19 cellular contexts compared by ENCODE assay signal in genomic region chr3:43369404-43370345, GRCh38.
DNase-seq lines count a peak whose midpoint lies in the region; ATAC-seq and TF ChIP-seq lines count a peak whose summit lies in the region.
"Had no signal": no experiment of that assay in that cellular context is flagged by ENCODE, and none has a peak within 500 bp of the region (broad histone marks: within the 10 kb centered on the region; RNA-seq: fewer than 3 reads in every experiment).

No MANE protein-coding gene starts in this region.

- H3K4ac ChIP-seq in IMR-90 (ENCODE audit: low read depth, low read length) = no peak overlapping the region

- no peak overlapping the region for H2BK120ac ChIP-seq in IMR-90 (ENCODE audit: low read depth, low read length)

- no peak overlapping the region for H2AK9ac ChIP-seq in IMR-90 (replicated peaks; ENCODE audit: low read depth, low read length, poor library complexity)

- H3K14ac ChIP-seq in IMR-90 (replicated peaks; ENCODE audit: low read depth, low read length) = no peak overlapping the region

- no peaks in the 10 kb centered on the region for H3K36me3 Mint-ChIP-seq in T-helper 17 cell (ENCODE audit: low read depth)

- POLR2A ChIA-PET in IMR-90 (lab: Charles Lee; ENCODE audit: unreplicated experiment) = no interaction called here

- H3K36me3 ChIP-seq in IMR-90 (ENCODE audit: control insufficient read depth, insufficient read depth, low read length) (peaks cover 10% of the 10 kb centered on the region; the same call in 1 of the 2 replicates), lung (ENCODE audit: control insufficient read depth in 2 of 2, insufficient read depth in 2 of 2, low read length in 2 of 2) (peaks cover 0 to 7% of the 10 kb centered on the region in 2 donors), GM23248 (ENCODE audit: low read depth) (no peaks in the 10 kb centered on the region)

- H2AK5ac ChIP-seq in IMR-90 (ENCODE audit: low read depth, low read length) = no peak overlapping the region

- in situ Hi-C loops in IMR-90 (cut with MboI; ENCODE audit: low sequenced_read_pairs) = no loop called here
- in situ Hi-C loops in GM23248 (cut with MboI) = no loop called here

- WGBS in IMR-90 (ENCODE audit: extremely low coverage in 2 of 2, insufficient read length in 1 of 2), 2 experiments = 100% methylated on average over 3 of the region's 10 CpGs; no CpG with 5 or more reads in 1 of the 2 experiments
- 53 to 74% methylated on average over 10 of the region's 10 CpGs for WGBS in lung, 2 donors
- 96% methylated on average over 10 of the region's 10 CpGs for WGBS in GM23248 (ENCODE audit: low coverage in 1 of 2, low lambda C conversion rate in 2 of 2, missing lambda C conversion rate in 2 of 2), 2 experiments

- no peaks in the 10 kb centered on the region for H3K27me3 Mint-ChIP-seq in T-helper 17 cell
- H3K27me3 Mint-ChIP-seq: activated CD4-positive, alpha-beta memory T cell treated with anti-CD3 and anti-CD28 coated beads, Interleukin-2, amount 10 ng/mL, durations not matched to agents 7 days and 5 days had no signal

- H3F3A ChIP-seq in GM23248 (ENCODE audit: insufficient read depth) = no peaks in the 10 kb centered on the region

- no peak overlapping the region for H4K5ac ChIP-seq in IMR-90 (ENCODE audit: low read depth, low read length)

- H3K27me3 ChIP-seq in IMR-90 (ENCODE audit: control insufficient read depth, insufficient read depth, low read length) (no peaks in the 10 kb centered on the region), lung (ENCODE audit: control insufficient read depth, insufficient read depth) (no peaks in the 10 kb centered on the region), GM23248 (replicated peaks; ENCODE audit: insufficient read depth) (no peaks in the 10 kb centered on the region)
- H3K27me3 ChIP-seq: dorsolateral prefrontal cortex, Peyer's patch, suprapubic skin had no signal

- ATAC-seq in IMR-90 (ENCODE audit: low read depth) = no peak
- peak; percentile 28 for ATAC-seq in T-helper 17 cell
- ATAC-seq in lung (ENCODE audit: insufficient read depth, low FRiP score) = peak; percentile 45
- no peak for ATAC-seq in GM19351 (IDR thresholded peaks at IDR 0.05; ENCODE audit: unreplicated experiment)
- ATAC-seq: esophagus mucosa had no signal

- H3K4me3 ChIP-seq in IMR-90 (ENCODE audit: insufficient read depth, low read depth, low read length) (no peak overlapping the region), lung (no peak overlapping the region), GM23248 (no peak overlapping the region)
- H3K4me3 ChIP-seq: dorsolateral prefrontal cortex, Peyer's patch, suprapubic skin had no signal

- H3K27ac Mint-ChIP-seq in T-helper 17 cell = no peak overlapping the region
- H3K27ac Mint-ChIP-seq: activated CD4-positive, alpha-beta memory T cell treated with anti-CD3 and anti-CD28 coated beads, Interleukin-2, amount 10 ng/mL, durations not matched to agents 7 days and 5 days had no signal

- H2AFZ ChIP-seq in IMR-90 (replicated peaks; ENCODE audit: low read length, poor library complexity) (no peak overlapping the region), GM23248 (no peak overlapping the region)

- no peak for TF ChIP-seq RAD21 in IMR-90 (IDR thresholded peaks at IDR 0.05; ENCODE audit: low read length)

- no peak overlapping the region for H2BK20ac ChIP-seq in IMR-90 (ENCODE audit: low read depth, low read length)

- no peaks in the 10 kb centered on the region for H3K4me1 Mint-ChIP-seq in T-helper 17 cell

- H3K9me2 ChIP-seq in GM23248 (ENCODE audit: insufficient read depth) = no peaks in the 10 kb centered on the region

- no peaks in the 10 kb centered on the region for H3K79me2 ChIP-seq in GM23248 (ENCODE audit: insufficient read depth)

- peaks cover 0 to 5% of the 10 kb centered on the region in 2 experiments; a peak in 1 of 4 replicates for H3K79me1 ChIP-seq in IMR-90 (ENCODE audit: low read depth in 1 of 2, low read length in 2 of 2)

- H4K8ac ChIP-seq in IMR-90 (ENCODE audit: low read depth in 2 of 2, low read length in 2 of 2) = no peak overlapping the region

- no peak overlapping the region for H3K27ac ChIP-seq in IMR-90 (ENCODE audit: insufficient read depth, low read length)
- H3K27ac ChIP-seq in lung (ENCODE audit: low read depth in 1 of 2, low read length in 1 of 2) = no peak overlapping the region
- no peak overlapping the region for H3K27ac ChIP-seq in GM23248
- H3K27ac ChIP-seq: dorsolateral prefrontal cortex, Peyer's patch, suprapubic skin had no signal

- H3K23ac ChIP-seq in IMR-90 (ENCODE audit: low read depth, low read length) = 0 out of 2 replicates have a peak overlapping the region, but pooled peaks have one; percentile 16

- DNase-seq in AML-193 (lab: John Stamatoyannopoulos, UW) = peak; percentile 57 to 78
- no peak for DNase-seq in IMR-90
- no peak for DNase-seq in T-helper 17 cell
- DNase-seq in lung (ENCODE audit: low spot score) = no peak
- no peak for DNase-seq in D341Med (ENCODE audit: low spot score)
- no peak for DNase-seq in GM23248
- no peak for DNase-seq in COR-L47 (lab: John Stamatoyannopoulos, UW)
- DNase-seq: activated CD4-positive, alpha-beta memory T cell treated with anti-CD3 and anti-CD28 coated beads, Interleukin-2, amount 10 ng/mL, durations not matched to agents 7 days and 5 days; dorsolateral prefrontal cortex; glutamatergic neuron; MM.1S; NCI-H2081 treated with DMSO at 0.1 percent for 48 hours; NCI-H526; occipital lobe; Peyer's patch; stimulated activated CD4-positive, alpha-beta T cell treated with anti-CD3 and anti-CD28 coated beads, Interleukin-4, amount 100 ng/mL, for 24 hours had no signal

- intact Hi-C loops in IMR-90 (cut with micrococcal nuclease) = no loop called here

- H3K4me2 ChIP-seq in IMR-90 (ENCODE audit: low read depth, low read length) (no peak overlapping the region), GM23248 (ENCODE audit: unreplicated experiment) (no peak overlapping the region)

- no peak overlapping the region for H3K9ac ChIP-seq in IMR-90 (ENCODE audit: low read depth, low read length)
- no peak overlapping the region for H3K9ac ChIP-seq in GM23248

- no peak for TF ChIP-seq CTCF in IMR-90 (conservative IDR thresholded peaks at IDR 0.05; ENCODE audit: low read depth, low read length)
- no peak for TF ChIP-seq CTCF in lung (IDR thresholded peaks at IDR 0.05; ENCODE audit: control extremely low read depth, extremely low read depth)

- BruUV-seq in IMR-90 (replicated peaks; lab: Mats Ljungman, UMichigan) = no TSS peak

- H4K20me1 ChIP-seq in IMR-90 (ENCODE audit: insufficient read depth, low read length) = no peaks in the 10 kb centered on the region
- H4K20me1 ChIP-seq in GM23248 (ENCODE audit: insufficient read depth) = no peaks in the 10 kb centered on the region

- H3K9me3 ChIP-seq in IMR-90 (ENCODE audit: control insufficient read depth, insufficient read depth, low read length) (no peaks in the 10 kb centered on the region), T-helper 17 cell (ENCODE audit: control insufficient read depth, low read length, poor library complexity, severe bottlenecking) (no peaks in the 10 kb centered on the region), lung (ENCODE audit: control insufficient read depth in 2 of 2, insufficient read depth in 1 of 2, low read length in 1 of 2) (no peaks in the 10 kb centered on the region), GM23248 (ENCODE audit: low read depth) (no peaks in the 10 kb centered on the region)
- H3K9me3 ChIP-seq: Peyer's patch, suprapubic skin had no signal

- no peak overlapping the region for H2BK5ac ChIP-seq in IMR-90 (ENCODE audit: low read depth, low read length, poor library complexity, severe bottlenecking)

- no peak overlapping the region for H3K4me3 Mint-ChIP-seq in T-helper 17 cell
- H3K4me3 Mint-ChIP-seq: activated CD4-positive, alpha-beta memory T cell treated with anti-CD3 and anti-CD28 coated beads, Interleukin-2, amount 10 ng/mL, durations not matched to agents 7 days and 5 days had no signal

- dilution Hi-C loops in IMR-90 (cut with HindIII; ENCODE audit: low sequenced_read_pairs, unreplicated experiment) = no loop called here

- peaks cover 7% of the 10 kb centered on the region; the same call in 1 of the 2 replicates for H3K4me1 ChIP-seq in IMR-90 (ENCODE audit: control insufficient read depth, insufficient read depth, low read length)
- H3K4me1 ChIP-seq in lung (ENCODE audit: control insufficient read depth in 2 of 2, insufficient read depth in 2 of 2, low read length in 2 of 2) = peaks cover 0 to 14% of the 10 kb centered on the region in 2 donors
- H3K4me1 ChIP-seq in GM23248 (ENCODE audit: insufficient read depth) = peaks cover 10% of the 10 kb centered on the region

- TF ChIP-seq POLR2A in IMR-90 (IDR thresholded peaks at IDR 0.05; ENCODE audit: low read depth, low read length) = no peak

- no peak overlapping the region for H3K18ac ChIP-seq in IMR-90 (ENCODE audit: low read depth, low read length)

- CTCF ChIA-PET in IMR-90 (lab: Yijun Ruan, JAX) = no interaction called here

- H3K9me1 ChIP-seq in IMR-90 (ENCODE audit: insufficient read depth, low read length) = peaks cover 16% of the 10 kb centered on the region

- no peak overlapping the region for H4K91ac ChIP-seq in IMR-90 (ENCODE audit: insufficient read depth, low read depth, low read length)

- H3K56ac ChIP-seq in IMR-90 (ENCODE audit: extremely low read depth, insufficient read depth, low read length) = no peak overlapping the region

- no peak overlapping the region for H2BK15ac ChIP-seq in IMR-90 (ENCODE audit: low read depth, low read length)

TF ChIP-seq in IMR-90, 13 proteins besides CTCF, POLR2A, EP300 and RAD21 (continues in another document):
- TF ChIP-seq SMC3 (IDR thresholded peaks at IDR 0.05; ENCODE audit: low read depth, low read length) (no peak), FOS (IDR thresholded peaks at IDR 0.05; ENCODE audit: low read depth, low read length) (no peak), MAZ (IDR thresholded peaks at IDR 0.05; ENCODE audit: borderline replicate concordance, low read depth, low read length) (no peak), NFE2L2 (IDR thresholded peaks at IDR 0.05; ENCODE audit: low read depth, low read length) (no peak), RCOR1 (IDR thresholded peaks at IDR 0.05; ENCODE audit: insufficient replicate concordance, low read length) (no peak), ELK1 (IDR thresholded peaks at IDR 0.05; ENCODE audit: borderline replicate concordance, low read depth, low read length) (no peak), MAFK (IDR thresholded peaks at IDR 0.05; ENCODE audit: low read depth, low read length) (no peak)

Comparison
In these comparisons a context has a peak if more than half of its experiments do, and no peak if none do; other contexts are left out.
1. DNase-seq: peak in AML-193 (2 of 2); none in IMR-90 (single experiment), T-helper 17 cell (0 of 3), lung (single experiment), D341Med (single experiment), GM23248 (single experiment) and COR-L47 (single experiment).
2. ATAC-seq: peak in T-helper 17 cell (single experiment) and lung (single experiment); none in IMR-90 (single experiment) and GM19351 (single experiment).